ENCODE assay signal across 8 cellular contexts in genomic region chr17:82217120-82217529, GRCh38. TPM values are rescaled to one million over a fixed set of nuclear protein-coding genes. Genes with fewer than 3 reads are reported as not detected.
DNase-seq lines count a peak whose midpoint lies in the region; ATAC-seq and TF ChIP-seq lines count a peak whose summit lies in the region.

No MANE protein-coding gene starts in this region.

- peak overlapping the region; percentile 66 for H3K27ac Mint-ChIP-seq in activated CD4-positive, alpha-beta T cell treated with anti-CD3 and anti-CD28 coated beads, Interleukin-2, amount 10 ng/mL, durations not matched to agents 7 days and 5 days
- no peak overlapping the region for H3K27ac Mint-ChIP-seq in endodermal cell

- H3K36me3 ChIP-seq in body of pancreas (replicated peaks in 1 of 2; ENCODE audit: insufficient read depth in 1 of 2, low read depth in 2 of 2): no peaks in the 10 kb centered on the region
- no peaks in the 10 kb centered on the region for H3K36me3 ChIP-seq in endodermal cell (ENCODE audit: control insufficient read depth, insufficient read depth, low read length)

- no peaks in the 10 kb centered on the region for H3K27me3 ChIP-seq in body of pancreas
- no peaks in the 10 kb centered on the region for H3K27me3 ChIP-seq in endodermal cell (ENCODE audit: control insufficient read depth, insufficient read depth, low read length, poor library complexity, severe bottlenecking)

- 76 to 100% methylated on average over 2 to 12 of the region's 12 CpGs for WGBS in body of pancreas, 2 donors
- WGBS in endodermal cell (ENCODE audit: insufficient coverage in 1 of 2, insufficient read length in 1 of 2), 2 experiments: 84 to 89% methylated on average over 9 to 12 of the region's 12 CpGs

- no peak overlapping the region for H3K9ac ChIP-seq in endodermal cell (ENCODE audit: extremely low read depth, low read length, poor library complexity, severe bottlenecking)

- POLR2A ChIA-PET in activated CD4-positive, alpha-beta T cell treated with anti-CD3 and anti-CD28 coated beads, Interleukin-2, amount 10 ng/mL, durations not matched to agents 7 days and 5 days (lab: Charles Lee): no interaction called here

- peaks cover 27% of the 10 kb centered on the region for H3K4me1 ChIP-seq in body of pancreas
- no peaks in the 10 kb centered on the region for H3K4me1 ChIP-seq in endodermal cell (ENCODE audit: control insufficient read depth, insufficient read depth, low read length)

- peaks cover 24% of the 10 kb centered on the region for H3K4me1 Mint-ChIP-seq in activated CD4-positive, alpha-beta T cell treated with anti-CD3 and anti-CD28 coated beads, Interleukin-2, amount 10 ng/mL, durations not matched to agents 7 days and 5 days
- H3K4me1 Mint-ChIP-seq in endodermal cell: peaks cover 3% of the 10 kb centered on the region

- ATAC-seq in body of pancreas: no peak

- H3K4me3 ChIP-seq in body of pancreas (no peak overlapping the region), endodermal cell (ENCODE audit: low read length) (no peak overlapping the region)

- H3K9me3 Mint-ChIP-seq in activated CD4-positive, alpha-beta T cell treated with anti-CD3 and anti-CD28 coated beads, Interleukin-2, amount 10 ng/mL, durations not matched to agents 7 days and 5 days: no peaks in the 10 kb centered on the region
- H3K9me3 Mint-ChIP-seq in endodermal cell: no peaks in the 10 kb centered on the region

- H3K4me3 Mint-ChIP-seq in activated CD4-positive, alpha-beta T cell treated with anti-CD3 and anti-CD28 coated beads, Interleukin-2, amount 10 ng/mL, durations not matched to agents 7 days and 5 days: no peak overlapping the region
- no peak overlapping the region for H3K4me3 Mint-ChIP-seq in endodermal cell

- DNase-seq in activated CD4-positive, alpha-beta T cell treated with anti-CD3 and anti-CD28 coated beads, Interleukin-2, amount 10 ng/mL, durations not matched to agents 7 days and 5 days: no peak
- no peak for DNase-seq in activated CD4-positive, alpha-beta T cell treated with anti-CD3 and anti-CD28 coated beads, Interleukin-2, amount 50 U/mL, for 1 hour
- DNase-seq in body of pancreas: peak in 1 of 4 donors; percentile 32
- DNase-seq in medulla oblongata (ENCODE audit: extremely low spot score): peak; percentile 45
- DNase-seq in ureter (ENCODE audit: low spot score): peak; percentile 47
- no peak for DNase-seq in AG20443 (ENCODE audit: low spot score)
- no peak for DNase-seq in endodermal cell
- DNase-seq in SIG-M5 (lab: John Stamatoyannopoulos, UW): no peak

- H3K27ac ChIP-seq in body of pancreas (peak overlapping the region; percentile 66 to 86 (median 82)), endodermal cell (ENCODE audit: low read depth, low read length) (no peak overlapping the region)

- no peaks in the 10 kb centered on the region for H3K9me3 ChIP-seq in body of pancreas
- no peaks in the 10 kb centered on the region for H3K9me3 ChIP-seq in endodermal cell (ENCODE audit: control insufficient read depth, low read length)

- intact Hi-C loops in body of pancreas (cut with DNase I): no loop called here

- no peaks in the 10 kb centered on the region for H3K36me3 Mint-ChIP-seq in activated CD4-positive, alpha-beta T cell treated with anti-CD3 and anti-CD28 coated beads, Interleukin-2, amount 10 ng/mL, durations not matched to agents 7 days and 5 days (ENCODE audit: low read depth)
- no peaks in the 10 kb centered on the region for H3K36me3 Mint-ChIP-seq in endodermal cell (ENCODE audit: low read depth)

- CTCF ChIA-PET in activated CD4-positive, alpha-beta T cell treated with anti-CD3 and anti-CD28 coated beads, Interleukin-2, amount 10 ng/mL, durations not matched to agents 7 days and 5 days (lab: Charles Lee): interaction anchor here (3.9 to 4.6 kb wide), 2 partner anchors 11 to 19 kb away, joined by 14 to 21 read pairs; no protein-coding TSS in a partner anchor

- no peak for TF ChIP-seq CTCF in body of pancreas (IDR thresholded peaks at IDR 0.05)
- no peak for TF ChIP-seq CTCF in endodermal cell (conservative IDR thresholded peaks at IDR 0.05)

- H3K27me3 Mint-ChIP-seq in activated CD4-positive, alpha-beta T cell treated with anti-CD3 and anti-CD28 coated beads, Interleukin-2, amount 10 ng/mL, durations not matched to agents 7 days and 5 days: peaks cover 3% of the 10 kb centered on the region
- peaks cover 24% of the 10 kb centered on the region for H3K27me3 Mint-ChIP-seq in endodermal cell (ENCODE audit: insufficient read depth)

- TF ChIP-seq POLR2A in body of pancreas (IDR thresholded peaks at IDR 0.05): no peak

RNA-seq across cellular contexts. Expression of gene CCDC57, which starts 4.5 kb away (rescaled TPM):
- total RNA-seq in activated CD4-positive, alpha-beta T cell treated with anti-CD3 and anti-CD28 coated beads, Interleukin-2, amount 10 ng/mL, durations not matched to agents 7 days and 5 days: 10 to 100 TPM; 60.5 to 69.7 TPM
- 10 to 100 TPM; 24.1 to 60.3 TPM for total RNA-seq in body of pancreas
- 108 TPM for total RNA-seq in ureter
- 10 to 100 TPM; 61.8 to 82.8 TPM for total RNA-seq in endodermal cell
- polyA plus RNA-seq in endodermal cell (2013, experiment 1 of 2): 25.7 TPM
- 22.9 TPM for polyA plus RNA-seq in endodermal cell (2013, experiment 2 of 2)

RNA-seq across cellular contexts. Expression of gene SLC16A3, which starts 11.7 kb away (rescaled TPM):
- 100 to 1,000 TPM; 104 to 140 TPM for total RNA-seq in activated CD4-positive, alpha-beta T cell treated with anti-CD3 and anti-CD28 coated beads, Interleukin-2, amount 10 ng/mL, durations not matched to agents 7 days and 5 days
- total RNA-seq in body of pancreas (1 to 10 TPM; 2.0 to 5.4 TPM), ureter (44.2 TPM), endodermal cell (10 to 100 TPM; 31.8 to 39.7 TPM)
- polyA plus RNA-seq in endodermal cell (2013, experiment 1 of 2): 31.8 TPM
- 26.2 TPM for polyA plus RNA-seq in endodermal cell (2013, experiment 2 of 2)

RNA-seq across cellular contexts. Expression of gene CSNK1D, which starts 56.4 kb away (rescaled TPM):
- 100 to 1,000 TPM; 115 to 142 TPM for total RNA-seq in activated CD4-positive, alpha-beta T cell treated with anti-CD3 and anti-CD28 coated beads, Interleukin-2, amount 10 ng/mL, durations not matched to agents 7 days and 5 days
- total RNA-seq in body of pancreas (100 to 1,000 TPM in 1 of 2 donors, 10 to 100 TPM in 1; 37.6 to 116 TPM), ureter (170 TPM), endodermal cell (100 to 1,000 TPM; 104 to 143 TPM)
- polyA plus RNA-seq in endodermal cell (2013, experiment 1 of 2): 101 TPM
- polyA plus RNA-seq in endodermal cell (2013, experiment 2 of 2): 74.7 TPM

Comparison
In these comparisons a context has a peak if more than half of its experiments do, and no peak if none do; other contexts are left out.
1. DNase-seq: peak in medulla oblongata (single experiment) and ureter (single experiment); none in activated CD4-positive, alpha-beta T cell treated with anti-CD3 and anti-CD28 coated beads, Interleukin-2, amount 10 ng/mL, durations not matched to agents 7 days and 5 days (single experiment), activated CD4-positive, alpha-beta T cell treated with anti-CD3 and anti-CD28 coated beads, Interleukin-2, amount 50 U/mL, for 1 hour (single experiment), AG20443 (single experiment), endodermal cell (single experiment) and SIG-M5 (single experiment).